ENCODE assay signal across 22 cellular contexts in the genomic region with DNA sequence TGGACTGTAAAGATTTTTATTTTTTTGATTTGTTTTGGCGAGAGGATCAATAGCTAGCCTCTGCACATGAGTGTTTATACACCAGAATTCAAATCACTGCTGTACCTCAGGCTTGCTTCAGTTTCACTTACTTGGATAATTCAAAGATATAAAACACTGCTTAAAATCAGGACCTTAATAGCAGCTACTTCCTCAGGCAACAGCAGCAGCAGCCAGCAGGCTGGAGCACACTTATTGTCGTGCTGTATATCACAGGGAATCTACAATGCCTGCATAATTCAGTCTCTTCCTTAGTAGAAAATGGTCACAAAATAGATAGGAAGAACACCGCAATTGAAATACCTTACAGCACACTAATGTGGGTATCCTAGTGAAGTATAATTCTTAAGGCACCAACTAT.
"Had no signal": no experiment of that assay in that cellular context is flagged by ENCODE, and none has a peak within 500 bp of the region (broad histone marks: within the 10 kb centered on the region; RNA-seq: fewer than 3 reads in every experiment).

No MANE protein-coding gene starts in this region.

- H3K27ac Mint-ChIP-seq: memory B cell; mesothelial cell of epicardium; naive B cell; nephron progenitor cell; stimulated activated memory B cell treated with anti-CD40 and anti-IgM and Interleukin-4, amounts not matched to agents 10 μg/mL and 1 μg/mL and 100 μg/mL, for 72 hours; type B pancreatic cell had no signal

- ATAC-seq: psoas muscle; stimulated activated memory B cell treated with anti-CD40 and anti-IgM and Interleukin-4, amounts not matched to agents 10 μg/mL and 1 μg/mL and 100 μg/mL, for 72 hours; stimulated activated naive CD8-positive, alpha-beta T cell treated with anti-CD3 and anti-CD28 coated beads, Interleukin-15, Interleukin-2, amounts not matched to agents 100 U/mL and 50 U/mL, for 24 hours had no signal

- H3K36me3 Mint-ChIP-seq: memory B cell; mesothelial cell of epicardium; naive B cell; stimulated activated memory B cell treated with anti-CD40 and anti-IgM and Interleukin-4, amounts not matched to agents 10 μg/mL and 1 μg/mL and 100 μg/mL, for 72 hours; type B pancreatic cell had no signal

- H3K4me1 Mint-ChIP-seq: memory B cell; mesothelial cell of epicardium; naive B cell; nephron progenitor cell; stimulated activated memory B cell treated with anti-CD40 and anti-IgM and Interleukin-4, amounts not matched to agents 10 μg/mL and 1 μg/mL and 100 μg/mL, for 72 hours had no signal

- DNase-seq: dermis blood vessel endothelial cell; effector memory CD4-positive, alpha-beta T cell; erythroblast; esophagus squamous epithelium; foreskin melanocyte; glutamatergic neuron; mucosa of descending colon; naive B cell; nephron progenitor cell; occipital lobe; ovary; posterior cingulate gyrus; psoas muscle; spleen; stimulated activated CD4-positive, alpha-beta T cell treated with anti-CD3 and anti-CD28 coated beads, Interleukin-4, amount 100 ng/mL, for 4 hours; stimulated activated naive CD8-positive, alpha-beta T cell treated with anti-CD3 and anti-CD28 coated beads, Interleukin-15, Interleukin-2, amounts not matched to agents 100 U/mL and 50 U/mL, for 24 hours; testis; tibial artery had no signal

- H3K27me3 Mint-ChIP-seq: memory B cell; naive B cell; stimulated activated memory B cell treated with anti-CD40 and anti-IgM and Interleukin-4, amounts not matched to agents 10 μg/mL and 1 μg/mL and 100 μg/mL, for 72 hours; type B pancreatic cell had no signal

- H3K9me3 Mint-ChIP-seq: memory B cell; mesothelial cell of epicardium; naive B cell; nephron progenitor cell; stimulated activated memory B cell treated with anti-CD40 and anti-IgM and Interleukin-4, amounts not matched to agents 10 μg/mL and 1 μg/mL and 100 μg/mL, for 72 hours; type B pancreatic cell had no signal

- H3K4me3 Mint-ChIP-seq: memory B cell; mesothelial cell of epicardium; naive B cell; nephron progenitor cell; stimulated activated memory B cell treated with anti-CD40 and anti-IgM and Interleukin-4, amounts not matched to agents 10 μg/mL and 1 μg/mL and 100 μg/mL, for 72 hours; type B pancreatic cell had no signal
